30 cellular contexts compared by ENCODE assay signal in genomic region chr16:768428-768827, GRCh38. TPM values are rescaled to one million over a fixed set of nuclear protein-coding genes. Genes with fewer than 3 reads are reported as not detected.
"Had no signal": no experiment of that assay in that cellular context is flagged by ENCODE, and none has a peak within 500 bp of the region (broad histone marks: within the 10 kb centered on the region; RNA-seq: fewer than 3 reads in every experiment).

No MANE protein-coding gene starts in this region.

- H3K27ac ChIP-seq: cardiac muscle cell, foreskin keratinocyte, sigmoid colon, upper lobe of right lung had no signal

- ATAC-seq: activated CD8-positive, alpha-beta memory T cell treated with anti-CD3 and anti-CD28 coated beads, Interleukin-2, amount 10 ng/mL, durations not matched to agents 7 days and 5 days; activated naive CD8-positive, alpha-beta T cell treated with anti-CD3 and anti-CD28 coated beads, Interleukin-2, amount 50 U/mL, for 24 hours; foreskin keratinocyte; left lobe of liver; naive thymus-derived CD4-positive, alpha-beta T cell; upper lobe of right lung had no signal

- H3K4me2 ChIP-seq: smooth muscle cell had no signal

- H3K27me3 Mint-ChIP-seq: activated CD4-positive, alpha-beta memory T cell treated with anti-CD3 and anti-CD28 coated beads, Interleukin-2, amount 10 ng/mL, durations not matched to agents 7 days and 5 days; activated CD8-positive, alpha-beta memory T cell treated with anti-CD3 and anti-CD28 coated beads, Interleukin-2, amount 10 ng/mL, durations not matched to agents 7 days and 5 days; activated naive CD8-positive, alpha-beta T cell treated with anti-CD3 and anti-CD28 coated beads, Interleukin-2, amount 50 U/mL, for 24 hours had no signal

- DNase-seq: activated CD4-positive, alpha-beta memory T cell treated with anti-CD3 and anti-CD28 coated beads, Interleukin-2, amount 10 ng/mL, durations not matched to agents 7 days and 5 days; activated CD4-positive, alpha-beta T cell treated with anti-CD3 and anti-CD28 coated beads for 48 hours; activated CD8-positive, alpha-beta memory T cell treated with anti-CD3 and anti-CD28 coated beads, Interleukin-2, amount 10 ng/mL, durations not matched to agents 7 days and 5 days; activated gamma-delta T cell; activated naive CD4-positive, alpha-beta T cell treated with anti-CD3 and anti-CD28 coated beads, Interleukin-2, amount 50 U/mL, for 16 hours; activated naive CD8-positive, alpha-beta T cell treated with anti-CD3 and anti-CD28 coated beads, Interleukin-2, amount 50 U/mL, for 24 hours; activated T-cell treated with anti-CD3 and anti-CD28 coated beads for 4 hours; effector CD4-positive, alpha-beta T cell; erythroblast; foreskin keratinocyte; immature natural killer cell; naive thymus-derived CD4-positive, alpha-beta T cell; posterior cingulate gyrus; sigmoid colon; stimulated activated CD4-positive, alpha-beta T cell treated with anti-CD3 and anti-CD28 coated beads, Interleukin-15, amount 100 ng/mL, for 24 hours; T1000; upper lobe of right lung had no signal

- H3K27ac Mint-ChIP-seq: activated CD4-positive, alpha-beta memory T cell treated with anti-CD3 and anti-CD28 coated beads, Interleukin-2, amount 10 ng/mL, durations not matched to agents 7 days and 5 days; activated CD8-positive, alpha-beta memory T cell treated with anti-CD3 and anti-CD28 coated beads, Interleukin-2, amount 10 ng/mL, durations not matched to agents 7 days and 5 days; activated naive CD8-positive, alpha-beta T cell treated with anti-CD3 and anti-CD28 coated beads, Interleukin-2, amount 50 U/mL, for 24 hours; dendritic cell treated with granulocyte-macrophage colony-stimulating factor and Interleukin-4, amounts not matched to agents 40 ng/mL and 50 ng/mL, for 4 days; immature natural killer cell; naive thymus-derived CD4-positive, alpha-beta T cell; stimulated activated memory B cell treated with anti-CD40 and anti-IgM and Interleukin-4, amounts not matched to agents 10 μg/mL and 1 μg/mL and 100 μg/mL, for 72 hours had no signal

- H3K4me3 ChIP-seq: cardiac muscle cell, lung, sigmoid colon, smooth muscle cell, upper lobe of right lung had no signal

- H3K9me3 ChIP-seq: sigmoid colon, upper lobe of right lung had no signal

- H3K36me3 ChIP-seq: cardiac muscle cell, sigmoid colon, upper lobe of right lung had no signal

- H3K36me3 Mint-ChIP-seq: activated CD8-positive, alpha-beta memory T cell treated with anti-CD3 and anti-CD28 coated beads, Interleukin-2, amount 10 ng/mL, durations not matched to agents 7 days and 5 days; immature natural killer cell; naive thymus-derived CD4-positive, alpha-beta T cell; stimulated activated memory B cell treated with anti-CD40 and anti-IgM and Interleukin-4, amounts not matched to agents 10 μg/mL and 1 μg/mL and 100 μg/mL, for 72 hours had no signal

- H3K4me1 ChIP-seq: foreskin keratinocyte, sigmoid colon, upper lobe of right lung had no signal

- H3K4me1 Mint-ChIP-seq: activated CD4-positive, alpha-beta memory T cell treated with anti-CD3 and anti-CD28 coated beads, Interleukin-2, amount 10 ng/mL, durations not matched to agents 7 days and 5 days; activated CD8-positive, alpha-beta memory T cell treated with anti-CD3 and anti-CD28 coated beads, Interleukin-2, amount 10 ng/mL, durations not matched to agents 7 days and 5 days; activated naive CD8-positive, alpha-beta T cell treated with anti-CD3 and anti-CD28 coated beads, Interleukin-2, amount 50 U/mL, for 24 hours; immature natural killer cell; naive thymus-derived CD4-positive, alpha-beta T cell; neural crest cell; stimulated activated memory B cell treated with anti-CD40 and anti-IgM and Interleukin-4, amounts not matched to agents 10 μg/mL and 1 μg/mL and 100 μg/mL, for 72 hours had no signal

- H3K27me3 ChIP-seq: cardiac muscle cell, foreskin keratinocyte, upper lobe of right lung had no signal

- H3K4me3 Mint-ChIP-seq: activated CD4-positive, alpha-beta memory T cell treated with anti-CD3 and anti-CD28 coated beads, Interleukin-2, amount 10 ng/mL, durations not matched to agents 7 days and 5 days; activated CD8-positive, alpha-beta memory T cell treated with anti-CD3 and anti-CD28 coated beads, Interleukin-2, amount 10 ng/mL, durations not matched to agents 7 days and 5 days; activated naive CD8-positive, alpha-beta T cell treated with anti-CD3 and anti-CD28 coated beads, Interleukin-2, amount 50 U/mL, for 24 hours; dendritic cell treated with granulocyte-macrophage colony-stimulating factor and Interleukin-4, amounts not matched to agents 40 ng/mL and 50 ng/mL, for 4 days; immature natural killer cell; naive thymus-derived CD4-positive, alpha-beta T cell; neural crest cell; stimulated activated memory B cell treated with anti-CD40 and anti-IgM and Interleukin-4, amounts not matched to agents 10 μg/mL and 1 μg/mL and 100 μg/mL, for 72 hours had no signal

- H3K9me3 Mint-ChIP-seq: activated CD4-positive, alpha-beta memory T cell treated with anti-CD3 and anti-CD28 coated beads, Interleukin-2, amount 10 ng/mL, durations not matched to agents 7 days and 5 days; activated naive CD8-positive, alpha-beta T cell treated with anti-CD3 and anti-CD28 coated beads, Interleukin-2, amount 50 U/mL, for 24 hours; dendritic cell treated with granulocyte-macrophage colony-stimulating factor and Interleukin-4, amounts not matched to agents 40 ng/mL and 50 ng/mL, for 4 days; immature natural killer cell; naive thymus-derived CD4-positive, alpha-beta T cell; neural crest cell; stimulated activated memory B cell treated with anti-CD40 and anti-IgM and Interleukin-4, amounts not matched to agents 10 μg/mL and 1 μg/mL and 100 μg/mL, for 72 hours had no signal

RNA-seq across cellular contexts. Expression of gene MSLN, which starts 7.9 kb away (rescaled TPM):
- total RNA-seq: activated CD4-positive, alpha-beta memory T cell treated with anti-CD3 and anti-CD28 coated beads, Interleukin-2, amount 10 ng/mL, durations not matched to agents 7 days and 5 days; activated CD8-positive, alpha-beta memory T cell treated with anti-CD3 and anti-CD28 coated beads, Interleukin-2, amount 10 ng/mL, durations not matched to agents 7 days and 5 days; chondrocyte; neural crest cell; T-helper 1 cell treated with Interleukin-12 subunit alpha and Interleukin-12 subunit beta and Interleukin-4 antibody, amounts not matched to agents 30 ng/mL and 1 ng/mL, for 36 hours had no signal
- polyA plus RNA-seq: cardiac muscle cell; immature natural killer cell; naive thymus-derived CD4-positive, alpha-beta T cell had no signal

RNA-seq across cellular contexts. Expression of gene GNG13, which starts 32.1 kb away (rescaled TPM):
- total RNA-seq: activated CD4-positive, alpha-beta memory T cell treated with anti-CD3 and anti-CD28 coated beads, Interleukin-2, amount 10 ng/mL, durations not matched to agents 7 days and 5 days; activated CD8-positive, alpha-beta memory T cell treated with anti-CD3 and anti-CD28 coated beads, Interleukin-2, amount 10 ng/mL, durations not matched to agents 7 days and 5 days; cardiac muscle cell; chondrocyte; foreskin keratinocyte; glomerular endothelial cell; kidney epithelial cell; left lobe of liver; lung; naive thymus-derived CD4-positive, alpha-beta T cell; neural crest cell; omental fat pad; sigmoid colon; smooth muscle cell; subcutaneous adipose tissue; T-helper 1 cell treated with Interleukin-12 subunit alpha and Interleukin-12 subunit beta and Interleukin-4 antibody, amounts not matched to agents 30 ng/mL and 1 ng/mL, for 36 hours; upper lobe of right lung had no signal
- polyA plus RNA-seq: foreskin keratinocyte; immature natural killer cell; lung; naive thymus-derived CD4-positive, alpha-beta T cell; smooth muscle cell had no signal
